ENCODE assay signal across 9 cellular contexts in genomic region chr15:52683585-52683984, GRCh38. TPM values are rescaled to one million over a fixed set of nuclear protein-coding genes. Genes with fewer than 3 reads are reported as not detected.
A peak's percentile ranks its signal among the peaks of the same experiment; 100 is the strongest.
DNase-seq lines count a peak whose midpoint lies in the region; ATAC-seq and TF ChIP-seq lines count a peak whose summit lies in the region.
"Had no signal": no experiment of that assay in that cellular context is flagged by ENCODE, and none has a peak within 500 bp of the region (broad histone marks: within the 10 kb centered on the region; RNA-seq: fewer than 3 reads in every experiment).

No MANE protein-coding gene starts in this region.

- H2BK5ac ChIP-seq in mesenchymal stem cell (ENCODE audit: low read depth, low read length, poor library complexity, severe bottlenecking) = no peak overlapping the region

- WGBS in mesenchymal stem cell = 78% methylated on average over 1 of the region's 1 CpG

- H3K9me3 ChIP-seq in mesenchymal stem cell (ENCODE audit: control insufficient read depth, low read length) (no peaks in the 10 kb centered on the region), WERI-Rb-1 (ENCODE audit: severe bottlenecking) (no peaks in the 10 kb centered on the region)

- no peak for TF ChIP-seq CTCF in WERI-Rb-1 (IDR thresholded peaks at IDR 0.05; ENCODE audit: low read depth, low read length)

- H3K4me1 Mint-ChIP-seq in activated naive CD8-positive, alpha-beta T cell treated with anti-CD3 and anti-CD28 coated beads for 36 hours = peaks cover 21% of the 10 kb centered on the region

- H3K36me3 ChIP-seq in H7 (replicated peaks; ENCODE audit: control insufficient read depth, insufficient read depth, low read length) = no peaks in the 10 kb centered on the region
- H3K36me3 ChIP-seq in mesenchymal stem cell (ENCODE audit: control insufficient read depth in 1 of 2, insufficient read depth in 2 of 2, low read depth in 1 of 2, low read length in 2 of 2) = no peaks in the 10 kb centered on the region
- no peaks in the 10 kb centered on the region; the same call in 1 of the 2 replicates for H3K36me3 ChIP-seq in WERI-Rb-1

- H3K27ac ChIP-seq in mesenchymal stem cell (ENCODE audit: low read length, poor library complexity, severe bottlenecking) (no peak overlapping the region), WERI-Rb-1 (no peak overlapping the region)

- no peaks in the 10 kb centered on the region; the same call in 1 of the 2 replicates for H3K27me3 ChIP-seq in H7 (ENCODE audit: control insufficient read depth, insufficient read depth, low read length)
- H3K27me3 ChIP-seq in mesenchymal stem cell (ENCODE audit: control insufficient read depth in 1 of 2, insufficient read depth in 1 of 2, low read length in 2 of 2) = no peaks in the 10 kb centered on the region
- no peaks in the 10 kb centered on the region for H3K27me3 ChIP-seq in WERI-Rb-1 (ENCODE audit: insufficient read depth, low read depth, severe bottlenecking)

- H3K36me3 Mint-ChIP-seq in activated naive CD8-positive, alpha-beta T cell treated with anti-CD3 and anti-CD28 coated beads for 36 hours = no peaks in the 10 kb centered on the region

- no peak overlapping the region for H3K4ac ChIP-seq in mesenchymal stem cell (ENCODE audit: low read depth in 1 of 2, low read length in 2 of 2)

- no peak overlapping the region for H3K4me2 ChIP-seq in mesenchymal stem cell (ENCODE audit: low read length, poor library complexity, severe bottlenecking)

- H2BK12ac ChIP-seq in mesenchymal stem cell (ENCODE audit: low read length in 2 of 2) = no peak overlapping the region

- no peak overlapping the region for H3K18ac ChIP-seq in mesenchymal stem cell (ENCODE audit: low read depth in 1 of 2, low read length in 2 of 2)

- H3K9ac ChIP-seq in mesenchymal stem cell (ENCODE audit: low read length) = no peak overlapping the region

- H3K27ac Mint-ChIP-seq in activated naive CD8-positive, alpha-beta T cell treated with anti-CD3 and anti-CD28 coated beads for 36 hours = peak overlapping the region; percentile 9

- H3K4me3 ChIP-seq in H7 (ENCODE audit: insufficient read depth, low read depth, low read length) (no peak overlapping the region), mesenchymal stem cell (ENCODE audit: insufficient read depth in 1 of 2, low read depth in 1 of 2, low read length in 2 of 2) (no peak overlapping the region), WERI-Rb-1 (ENCODE audit: low read depth, low read length) (no peak overlapping the region)

- no peak overlapping the region for H3K4me3 Mint-ChIP-seq in activated naive CD8-positive, alpha-beta T cell treated with anti-CD3 and anti-CD28 coated beads for 36 hours

- H2AK5ac ChIP-seq in mesenchymal stem cell (ENCODE audit: low read length, severe bottlenecking) = no peak overlapping the region

- H3K4me1 ChIP-seq in mesenchymal stem cell (ENCODE audit: control insufficient read depth, insufficient read depth, low read depth, low read length) = no peaks in the 10 kb centered on the region

- no peak overlapping the region for H4K91ac ChIP-seq in mesenchymal stem cell (ENCODE audit: low read length)

- peak; percentile 56 for ATAC-seq in GM18498 (IDR thresholded peaks at IDR 0.05; ENCODE audit: unreplicated experiment)
- peak; percentile 53 for ATAC-seq in GM21447 (IDR thresholded peaks at IDR 0.05; ENCODE audit: unreplicated experiment)
- peak; percentile 53 for ATAC-seq in HG03457 (IDR thresholded peaks at IDR 0.05; ENCODE audit: unreplicated experiment)

- no peak overlapping the region for H3K23ac ChIP-seq in mesenchymal stem cell (ENCODE audit: low read length in 2 of 2)

- no peak overlapping the region for H2BK120ac ChIP-seq in mesenchymal stem cell (ENCODE audit: low read depth, low read length)

- H2BK15ac ChIP-seq in mesenchymal stem cell (ENCODE audit: low read depth, poor library complexity, severe bottlenecking) = no peak overlapping the region

- no peak overlapping the region for H2AFZ ChIP-seq in mesenchymal stem cell (ENCODE audit: low read depth, low read length)

- no peak for DNase-seq in activated naive CD8-positive, alpha-beta T cell treated with anti-CD3 and anti-CD28 coated beads for 36 hours
- DNase-seq in H7 (no peak), mesenchymal stem cell (no peak), WERI-Rb-1 (no peak), UCSD-AML1 (lab: John Stamatoyannopoulos, UW; ENCODE audit: unreplicated experiment) (no peak)
- DNase-seq: NCI-H2081 treated with DMSO at 0.1 percent for 48 hours had no signal

- H3K14ac ChIP-seq in mesenchymal stem cell (ENCODE audit: low read length in 2 of 2) = no peak overlapping the region

- H3K27me3 Mint-ChIP-seq in activated naive CD8-positive, alpha-beta T cell treated with anti-CD3 and anti-CD28 coated beads for 36 hours = no peaks in the 10 kb centered on the region

- no peak overlapping the region for H4K8ac ChIP-seq in mesenchymal stem cell (ENCODE audit: low read length)

- H3K9me3 Mint-ChIP-seq in activated naive CD8-positive, alpha-beta T cell treated with anti-CD3 and anti-CD28 coated beads for 36 hours = no peaks in the 10 kb centered on the region

- H3K79me1 ChIP-seq in mesenchymal stem cell (replicated peaks; ENCODE audit: low read length, poor library complexity, severe bottlenecking) = no peaks in the 10 kb centered on the region

RNA-seq across cellular contexts. Expression of gene ATOSA, which starts 4.4 kb away (rescaled TPM):
- 1 to 10 TPM; 9.7 to 9.8 TPM for total RNA-seq in activated naive CD8-positive, alpha-beta T cell treated with anti-CD3 and anti-CD28 coated beads for 36 hours
- total RNA-seq in H7 (2014; rRNA removed; shearing (Covaris generic)) = 3.7 and 6.2 TPM in 2 replicates
- polyA plus RNA-seq in mesenchymal stem cell (2013, experiment 1 of 2) = 12.8 TPM
- polyA plus RNA-seq in mesenchymal stem cell (2013, experiment 2 of 2) = 12.2 TPM
